Comparison of ENCODE assay signal across 10 cellular contexts in genomic region chr2:196168181-196168580, GRCh38. TPM values are rescaled to one million over a fixed set of nuclear protein-coding genes. Genes with fewer than 3 reads are reported as not detected.
DNase-seq lines count a peak whose midpoint lies in the region; ATAC-seq and TF ChIP-seq lines count a peak whose summit lies in the region.
"Had no signal": no experiment of that assay in that cellular context is flagged by ENCODE, and none has a peak within 500 bp of the region (broad histone marks: within the 10 kb centered on the region; RNA-seq: fewer than 3 reads in every experiment).

No MANE protein-coding gene starts in this region.

- ATAC-seq in RWPE2 (ENCODE audit: low read depth): peak; percentile 55
- ATAC-seq in HG03378 (IDR thresholded peaks at IDR 0.05; ENCODE audit: unreplicated experiment): no peak
- ATAC-seq: left cardiac atrium had no signal

- H3K36me3 ChIP-seq in RWPE2 (ENCODE audit: low read depth) (peaks cover 1% of the 10 kb centered on the region), suprapubic skin (no peaks in the 10 kb centered on the region)

- peak overlapping the region; percentile 96 for H3K4me3 Mint-ChIP-seq in activated T-cell treated with anti-CD3 and anti-CD28 coated beads, Interleukin-2, amount 50 U/mL, for 24 hours

- peaks cover 38% of the 10 kb centered on the region for H3K4me1 ChIP-seq in RWPE2 (ENCODE audit: insufficient read depth, poor library complexity, severe bottlenecking)
- H3K4me1 ChIP-seq in suprapubic skin: peaks cover 19% of the 10 kb centered on the region

- H3K27me3 ChIP-seq in RWPE2 (ENCODE audit: insufficient read depth, poor library complexity, severe bottlenecking): no peaks in the 10 kb centered on the region
- H3K27me3 ChIP-seq in suprapubic skin: no peaks in the 10 kb centered on the region

- no peak for TF ChIP-seq POLR2A in suprapubic skin (IDR thresholded peaks at IDR 0.05)

- H3K4me3 ChIP-seq in RWPE2 (ENCODE audit: severe bottlenecking) (peak overlapping the region; percentile 99), fibroblast of mammary gland (ENCODE audit: control insufficient read depth, low read depth, low read length) (no peak overlapping the region), suprapubic skin (peak overlapping the region; percentile 96)

- no peak for DNase-seq in activated T-cell treated with anti-CD3 and anti-CD28 coated beads, Interleukin-2, amount 50 U/mL, for 24 hours
- no peak for DNase-seq in activated T-cell treated with anti-CD3 and anti-CD28 coated beads, Interleukin-2, amount 50 U/mL, for 48 hours
- DNase-seq in RWPE2 (ENCODE audit: low spot score): peak; percentile 56
- peak; percentile 73 for DNase-seq in fibroblast of mammary gland (ENCODE audit: low read depth)
- no peak for DNase-seq in suprapubic skin (ENCODE audit: low spot score in 2 of 2)
- DNase-seq in NCI-H748 treated with DMSO at 0.1 percent for 48 hours (lab: John Stamatoyannopoulos, UW): no peak
- DNase-seq in NCI-H1436 treated with DMSO at 0.1 percent for 48 hours (lab: John Stamatoyannopoulos, UW): no peak
- DNase-seq: DMS53, left cardiac atrium had no signal

- no peak for TF ChIP-seq CTCF in RWPE2 (IDR thresholded peaks at IDR 0.05; ENCODE audit: poor library complexity, severe bottlenecking)
- no peak for TF ChIP-seq CTCF in fibroblast of mammary gland (conservative IDR thresholded peaks at IDR 0.05; ENCODE audit: control insufficient read depth, insufficient read depth, low read depth, low read length)
- TF ChIP-seq CTCF in suprapubic skin (IDR thresholded peaks at IDR 0.05): no peak

- peak overlapping the region; percentile 96 for H3K27ac Mint-ChIP-seq in activated T-cell treated with anti-CD3 and anti-CD28 coated beads, Interleukin-2, amount 50 U/mL, for 24 hours

- 56% methylated on average over 4 of the region's 4 CpGs for WGBS in suprapubic skin

- TF ChIP-seq EP300 in suprapubic skin (IDR thresholded peaks at IDR 0.05): no peak

- no peaks in the 10 kb centered on the region for H3K27me3 Mint-ChIP-seq in activated T-cell treated with anti-CD3 and anti-CD28 coated beads, Interleukin-2, amount 50 U/mL, for 24 hours

- H3K9me3 ChIP-seq in RWPE2 (ENCODE audit: severe bottlenecking) (no peaks in the 10 kb centered on the region), suprapubic skin (no peaks in the 10 kb centered on the region)

- H3K36me3 Mint-ChIP-seq in activated T-cell treated with anti-CD3 and anti-CD28 coated beads, Interleukin-2, amount 50 U/mL, for 24 hours (ENCODE audit: low read depth): peaks cover 70% of the 10 kb centered on the region

- H3K9me3 Mint-ChIP-seq in activated T-cell treated with anti-CD3 and anti-CD28 coated beads, Interleukin-2, amount 50 U/mL, for 24 hours: no peaks in the 10 kb centered on the region

- H3K27ac ChIP-seq in RWPE2 (ENCODE audit: poor library complexity, severe bottlenecking): peak overlapping the region; percentile 79
- no peak overlapping the region for H3K27ac ChIP-seq in suprapubic skin

- peaks cover 37% of the 10 kb centered on the region for H3K4me1 Mint-ChIP-seq in activated T-cell treated with anti-CD3 and anti-CD28 coated beads, Interleukin-2, amount 50 U/mL, for 24 hours (ENCODE audit: low read depth)

RNA-seq across cellular contexts. Expression of gene STK17B, which starts 3.2 kb away (rescaled TPM):
- 10 to 100 TPM; 23.2 to 47.2 (median 37.6) TPM for total RNA-seq in suprapubic skin

Comparison
In these comparisons a context has a peak if more than half of its experiments do, and no peak if none do; other contexts are left out.
1. DNase-seq: peak in RWPE2 (single experiment) and fibroblast of mammary gland (single experiment); none in activated T-cell treated with anti-CD3 and anti-CD28 coated beads, Interleukin-2, amount 50 U/mL, for 24 hours (single experiment), activated T-cell treated with anti-CD3 and anti-CD28 coated beads, Interleukin-2, amount 50 U/mL, for 48 hours (0 of 2), suprapubic skin (0 of 2), NCI-H748 treated with DMSO at 0.1 percent for 48 hours (single experiment) and NCI-H1436 treated with DMSO at 0.1 percent for 48 hours (single experiment).